1 cellular context compared by ENCODE assay signal in the genomic region with DNA sequence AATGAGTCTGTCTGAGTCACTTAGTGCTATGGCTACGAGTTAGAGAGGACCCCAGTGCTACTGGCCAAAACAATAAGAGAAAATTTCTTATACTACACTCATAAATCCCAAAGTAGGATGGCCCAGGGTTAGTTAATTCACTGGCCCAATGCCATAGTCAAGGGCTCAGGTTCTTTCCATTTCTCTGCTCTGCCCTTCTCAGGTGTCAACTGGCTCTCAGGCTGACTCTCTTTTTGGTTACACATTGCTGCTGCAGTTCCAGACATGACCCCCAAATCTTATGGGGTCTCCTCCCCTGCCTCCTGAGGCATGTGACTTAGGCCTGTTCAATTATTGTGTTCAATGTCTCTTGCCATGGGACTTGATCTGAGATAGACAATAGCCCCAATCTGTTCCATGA.
TF ChIP-seq lines count a peak whose summit lies in the region.

No MANE protein-coding gene starts in this region.

TF ChIP-seq in GM23338, 12 proteins besides CTCF, POLR2A, EP300 and RAD21 (continued from another document):
- TF ChIP-seq, protein P1, sequence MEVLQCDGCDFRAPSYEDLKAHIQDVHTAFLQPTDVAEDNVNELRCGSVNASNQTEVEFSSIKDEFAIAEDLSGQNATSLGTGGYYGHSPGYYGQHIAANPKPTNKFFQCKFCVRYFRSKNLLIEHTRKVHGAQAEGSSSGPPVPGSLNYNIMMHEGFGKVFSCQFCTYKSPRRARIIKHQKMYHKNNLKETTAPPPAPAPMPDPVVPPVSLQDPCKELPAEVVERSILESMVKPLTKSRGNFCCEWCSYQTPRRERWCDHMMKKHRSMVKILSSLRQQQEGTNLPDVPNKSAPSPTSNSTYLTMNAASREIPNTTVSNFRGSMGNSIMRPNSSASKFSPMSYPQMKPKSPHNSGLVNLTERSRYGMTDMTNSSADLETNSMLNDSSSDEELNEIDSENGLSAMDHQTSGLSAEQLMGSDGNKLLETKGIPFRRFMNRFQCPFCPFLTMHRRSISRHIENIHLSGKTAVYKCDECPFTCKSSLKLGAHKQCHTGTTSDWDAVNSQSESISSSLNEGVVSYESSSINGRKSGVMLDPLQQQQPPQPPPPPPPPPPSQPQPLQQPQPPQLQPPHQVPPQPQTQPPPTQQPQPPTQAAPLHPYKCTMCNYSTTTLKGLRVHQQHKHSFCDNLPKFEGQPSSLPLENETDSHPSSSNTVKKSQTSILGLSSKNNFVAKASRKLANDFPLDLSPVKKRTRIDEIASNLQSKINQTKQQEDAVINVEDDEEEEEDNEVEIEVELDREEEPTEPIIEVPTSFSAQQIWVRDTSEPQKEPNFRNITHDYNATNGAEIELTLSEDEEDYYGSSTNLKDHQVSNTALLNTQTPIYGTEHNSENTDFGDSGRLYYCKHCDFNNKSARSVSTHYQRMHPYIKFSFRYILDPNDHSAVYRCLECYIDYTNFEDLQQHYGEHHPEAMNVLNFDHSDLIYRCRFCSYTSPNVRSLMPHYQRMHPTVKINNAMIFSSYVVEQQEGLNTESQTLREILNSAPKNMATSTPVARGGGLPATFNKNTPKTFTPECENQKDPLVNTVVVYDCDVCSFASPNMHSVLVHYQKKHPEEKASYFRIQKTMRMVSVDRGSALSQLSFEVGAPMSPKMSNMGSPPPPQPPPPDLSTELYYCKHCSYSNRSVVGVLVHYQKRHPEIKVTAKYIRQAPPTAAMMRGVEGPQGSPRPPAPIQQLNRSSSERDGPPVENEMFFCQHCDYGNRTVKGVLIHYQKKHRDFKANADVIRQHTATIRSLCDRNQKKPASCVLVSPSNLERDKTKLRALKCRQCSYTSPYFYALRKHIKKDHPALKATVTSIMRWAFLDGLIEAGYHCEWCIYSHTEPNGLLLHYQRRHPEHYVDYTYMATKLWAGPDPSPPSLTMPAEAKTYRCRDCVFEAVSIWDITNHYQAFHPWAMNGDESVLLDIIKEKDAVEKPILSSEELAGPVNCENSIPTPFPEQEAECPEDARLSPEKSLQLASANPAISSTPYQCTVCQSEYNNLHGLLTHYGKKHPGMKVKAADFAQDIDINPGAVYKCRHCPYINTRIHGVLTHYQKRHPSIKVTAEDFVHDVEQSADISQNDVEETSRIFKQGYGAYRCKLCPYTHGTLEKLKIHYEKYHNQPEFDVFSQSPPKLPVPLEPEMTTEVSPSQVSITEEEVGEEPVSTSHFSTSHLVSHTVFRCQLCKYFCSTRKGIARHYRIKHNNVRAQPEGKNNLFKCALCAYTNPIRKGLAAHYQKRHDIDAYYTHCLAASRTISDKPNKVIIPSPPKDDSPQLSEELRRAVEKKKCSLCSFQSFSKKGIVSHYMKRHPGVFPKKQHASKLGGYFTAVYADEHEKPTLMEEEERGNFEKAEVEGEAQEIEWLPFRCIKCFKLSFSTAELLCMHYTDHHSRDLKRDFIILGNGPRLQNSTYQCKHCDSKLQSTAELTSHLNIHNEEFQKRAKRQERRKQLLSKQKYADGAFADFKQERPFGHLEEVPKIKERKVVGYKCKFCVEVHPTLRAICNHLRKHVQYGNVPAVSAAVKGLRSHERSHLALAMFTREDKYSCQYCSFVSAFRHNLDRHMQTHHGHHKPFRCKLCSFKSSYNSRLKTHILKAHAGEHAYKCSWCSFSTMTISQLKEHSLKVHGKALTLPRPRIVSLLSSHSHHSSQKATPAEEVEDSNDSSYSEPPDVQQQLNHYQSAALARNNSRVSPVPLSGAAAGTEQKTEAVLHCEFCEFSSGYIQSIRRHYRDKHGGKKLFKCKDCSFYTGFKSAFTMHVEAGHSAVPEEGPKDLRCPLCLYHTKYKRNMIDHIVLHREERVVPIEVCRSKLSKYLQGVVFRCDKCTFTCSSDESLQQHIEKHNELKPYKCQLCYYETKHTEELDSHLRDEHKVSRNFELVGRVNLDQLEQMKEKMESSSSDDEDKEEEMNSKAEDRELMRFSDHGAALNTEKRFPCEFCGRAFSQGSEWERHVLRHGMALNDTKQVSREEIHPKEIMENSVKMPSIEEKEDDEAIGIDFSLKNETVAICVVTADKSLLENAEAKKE (CRISPR knock-in tag; IDR thresholded peaks at IDR 0.05), result no peak
- TF ChIP-seq CREB1 (CRISPR knock-in tag; IDR thresholded peaks at IDR 0.05; ENCODE audit: low read depth) (no peak), JUNB (IDR thresholded peaks at IDR 0.05; ENCODE audit: unreplicated experiment) (no peak), POLR2AphosphoS5 (IDR thresholded peaks at IDR 0.05; ENCODE audit: low read depth) (no peak), ZNF114 (CRISPR knock-in tag; IDR thresholded peaks at IDR 0.05) (no peak)
- TF ChIP-seq, protein P2, sequence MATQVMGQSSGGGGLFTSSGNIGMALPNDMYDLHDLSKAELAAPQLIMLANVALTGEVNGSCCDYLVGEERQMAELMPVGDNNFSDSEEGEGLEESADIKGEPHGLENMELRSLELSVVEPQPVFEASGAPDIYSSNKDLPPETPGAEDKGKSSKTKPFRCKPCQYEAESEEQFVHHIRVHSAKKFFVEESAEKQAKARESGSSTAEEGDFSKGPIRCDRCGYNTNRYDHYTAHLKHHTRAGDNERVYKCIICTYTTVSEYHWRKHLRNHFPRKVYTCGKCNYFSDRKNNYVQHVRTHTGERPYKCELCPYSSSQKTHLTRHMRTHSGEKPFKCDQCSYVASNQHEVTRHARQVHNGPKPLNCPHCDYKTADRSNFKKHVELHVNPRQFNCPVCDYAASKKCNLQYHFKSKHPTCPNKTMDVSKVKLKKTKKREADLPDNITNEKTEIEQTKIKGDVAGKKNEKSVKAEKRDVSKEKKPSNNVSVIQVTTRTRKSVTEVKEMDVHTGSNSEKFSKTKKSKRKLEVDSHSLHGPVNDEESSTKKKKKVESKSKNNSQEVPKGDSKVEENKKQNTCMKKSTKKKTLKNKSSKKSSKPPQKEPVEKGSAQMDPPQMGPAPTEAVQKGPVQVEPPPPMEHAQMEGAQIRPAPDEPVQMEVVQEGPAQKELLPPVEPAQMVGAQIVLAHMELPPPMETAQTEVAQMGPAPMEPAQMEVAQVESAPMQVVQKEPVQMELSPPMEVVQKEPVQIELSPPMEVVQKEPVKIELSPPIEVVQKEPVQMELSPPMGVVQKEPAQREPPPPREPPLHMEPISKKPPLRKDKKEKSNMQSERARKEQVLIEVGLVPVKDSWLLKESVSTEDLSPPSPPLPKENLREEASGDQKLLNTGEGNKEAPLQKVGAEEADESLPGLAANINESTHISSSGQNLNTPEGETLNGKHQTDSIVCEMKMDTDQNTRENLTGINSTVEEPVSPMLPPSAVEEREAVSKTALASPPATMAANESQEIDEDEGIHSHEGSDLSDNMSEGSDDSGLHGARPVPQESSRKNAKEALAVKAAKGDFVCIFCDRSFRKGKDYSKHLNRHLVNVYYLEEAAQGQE (IDR thresholded peaks at IDR 0.05; ENCODE audit: unreplicated experiment), result no peak
